1 cellular context compared by ENCODE assay signal in genomic region chr9:92669890-92670708, GRCh38.
TF ChIP-seq lines count a peak whose summit lies in the region.

Gene IPPK, minus strand, starts transcription at chr9:92670131. Its CDS starts 143 bp downstream, at chr9:92669988.

TF ChIP-seq in H1, 55 proteins besides CTCF, POLR2A, EP300 and RAD21 (continued from another document):
- no peak for TF ChIP-seq HDAC6 (IDR thresholded peaks at IDR 0.05; ENCODE audit: low read depth, low read length)
- peak; percentile 72 for TF ChIP-seq TBP (IDR thresholded peaks at IDR 0.05; ENCODE audit: low read depth, low read length)
- peak; percentile 71 for TF ChIP-seq POLR2AphosphoS5 (IDR thresholded peaks at IDR 0.05; ENCODE audit: low read depth, low read length)
- no peak for TF ChIP-seq NRF1 (IDR thresholded peaks at IDR 0.05; ENCODE audit: low read depth, low read length)
- peak; percentile 66; the same call in 1 of the 2 replicates for TF ChIP-seq RBBP5 (IDR thresholded peaks at IDR 0.05; ENCODE audit: borderline replicate concordance, low read depth, low read length)
- TF ChIP-seq KDM1A (IDR thresholded peaks at IDR 0.05; ENCODE audit: borderline replicate concordance, low read length) = no peak
- no peak for TF ChIP-seq RFX5 (IDR thresholded peaks at IDR 0.05; ENCODE audit: borderline replicate concordance, low read depth, low read length)
- no peak for TF ChIP-seq SP4 (IDR thresholded peaks at IDR 0.05; ENCODE audit: low read length)
- no peak; the same call in 1 of the 2 replicates for TF ChIP-seq SP1 (IDR thresholded peaks at IDR 0.05; ENCODE audit: low read depth, low read length)
- TF ChIP-seq CREB1 (IDR thresholded peaks at IDR 0.05) = peak; percentile 94
- peak; percentile 63 for TF ChIP-seq SIX5 (IDR thresholded peaks at IDR 0.05; ENCODE audit: low read depth, low read length)
- 0 out of 2 replicates have a peak, but pooled peaks have one; percentile 16 for TF ChIP-seq CHD2 (IDR thresholded peaks at IDR 0.05; ENCODE audit: low read length)
- TF ChIP-seq ATF3 (IDR thresholded peaks at IDR 0.05; ENCODE audit: insufficient read depth, low read depth, low read length) = 0 out of 2 replicates have a peak, but pooled peaks have one; percentile 26
- peak; percentile 76 for TF ChIP-seq ASH2L (IDR thresholded peaks at IDR 0.05; ENCODE audit: low read length)
- TF ChIP-seq TEAD4 (IDR thresholded peaks at IDR 0.05; ENCODE audit: low read depth, low read length) = 0 out of 2 replicates have a peak, but pooled peaks have one; percentile 52
- TF ChIP-seq KDM5A (IDR thresholded peaks at IDR 0.05; ENCODE audit: low read length) = peak; percentile 70; the same call in 1 of the 2 replicates
- TF ChIP-seq CHD7 (IDR thresholded peaks at IDR 0.05; ENCODE audit: insufficient replicate concordance, low read length) = no peak
- TF ChIP-seq MAX (IDR thresholded peaks at IDR 0.05) = peak; percentile 47; the same call in 1 of the 2 replicates
- peak in 1 of 2 experiments; percentile 58; a peak in 1 of 4 replicates for TF ChIP-seq HDAC2 (IDR thresholded peaks at IDR 0.05; ENCODE audit: borderline replicate concordance in 1 of 2, low read depth in 2 of 2, low read length in 2 of 2)
- peak; percentile 100 for TF ChIP-seq YY1 (IDR thresholded peaks at IDR 0.05; ENCODE audit: low read depth, low read length)
- no peak for TF ChIP-seq POU5F1 (IDR thresholded peaks at IDR 0.05; ENCODE audit: low read depth, low read length)
- TF ChIP-seq SRF (IDR thresholded peaks at IDR 0.05; ENCODE audit: low read depth, low read length) = peak; percentile 47; the same call in 1 of the 2 replicates
- TF ChIP-seq BACH1 (IDR thresholded peaks at IDR 0.05; ENCODE audit: low read length) = no peak
- TF ChIP-seq GTF2F1 (IDR thresholded peaks at IDR 0.05; ENCODE audit: borderline replicate concordance, low read depth, low read length) = peak; percentile 69; the same call in 1 of the 2 replicates
- no peak for TF ChIP-seq USF2 (IDR thresholded peaks at IDR 0.05; ENCODE audit: low read length)
- no peak for TF ChIP-seq NANOG (IDR thresholded peaks at IDR 0.05; ENCODE audit: insufficient read depth, low read depth, low read length, poor library complexity, severe bottlenecking)
- no peak for TF ChIP-seq MAFK (IDR thresholded peaks at IDR 0.05; ENCODE audit: low read depth, low read length)
- TF ChIP-seq RNF2 (IDR thresholded peaks at IDR 0.05; ENCODE audit: borderline replicate concordance, low read depth, low read length, missing control alignments, poor library complexity, severe bottlenecking) = no peak
- peak; percentile 36; the same call in 1 of the 2 replicates for TF ChIP-seq JUND (IDR thresholded peaks at IDR 0.05; ENCODE audit: low read length)
- 0 out of 2 replicates have a peak, but pooled peaks have one; percentile 33 for TF ChIP-seq ATF2 (IDR thresholded peaks at IDR 0.05; ENCODE audit: low read length)
- TF ChIP-seq JUN (IDR thresholded peaks at IDR 0.05; ENCODE audit: low read depth, low read length) = no peak
- no peak for TF ChIP-seq BRCA1 (IDR thresholded peaks at IDR 0.05; ENCODE audit: low read depth, low read length)
- no peak for TF ChIP-seq FOSL1 (IDR thresholded peaks at IDR 0.05; ENCODE audit: insufficient read depth, low read depth, low read length)
- no peak for TF ChIP-seq ZNF274 (IDR thresholded peaks at IDR 0.05; ENCODE audit: borderline replicate concordance, extremely low read depth, low read length)
- no peak for TF ChIP-seq CEBPB (IDR thresholded peaks at IDR 0.05; ENCODE audit: low read depth, low read length)
- peak; percentile 64 for TF ChIP-seq TAF7 (optimal IDR thresholded peaks at IDR 0.05; ENCODE audit: borderline replicate concordance, low read depth, low read length)
- no peak for TF ChIP-seq SAP30 (IDR thresholded peaks at IDR 0.05; ENCODE audit: insufficient read depth, insufficient replicate concordance, low read length)
- peak; percentile 98 for TF ChIP-seq GABPA (IDR thresholded peaks at IDR 0.05; ENCODE audit: borderline replicate concordance, insufficient read depth, low read length)
- no peak for TF ChIP-seq EZH2 (IDR thresholded peaks at IDR 0.05; ENCODE audit: low read depth, low read length, severe bottlenecking)
- peak; percentile 92 for TF ChIP-seq EGR1 (IDR thresholded peaks at IDR 0.05; ENCODE audit: borderline replicate concordance, low read depth, low read length)
- TF ChIP-seq SIN3A (conservative IDR thresholded peaks at IDR 0.05 in 1 of 2, IDR thresholded peaks at IDR 0.05 in 1 of 2; ENCODE audit: low read depth in 1 of 2, low read length in 2 of 2) = peak; percentile 56 to 82; a peak in 1 of 4 replicates
- TF ChIP-seq PHF8 (conservative IDR thresholded peaks at IDR 0.05; ENCODE audit: low read depth, low read length) = peak; percentile 71
- peak; percentile 16 for TF ChIP-seq E2F6 (IDR thresholded peaks at IDR 0.05)
- no peak for TF ChIP-seq SUZ12 (IDR thresholded peaks at IDR 0.05; ENCODE audit: low read length)
- TF ChIP-seq CTBP2 (IDR thresholded peaks at IDR 0.05; ENCODE audit: borderline replicate concordance, insufficient read depth, insufficient read length, low read length) = no peak
- peak; percentile 77 for TF ChIP-seq TAF1 (IDR thresholded peaks at IDR 0.05; ENCODE audit: low read depth, low read length)
- no peak for TF ChIP-seq CBX5 (IDR thresholded peaks at IDR 0.05; ENCODE audit: low read depth, low read length)
- TF ChIP-seq SIRT6 (IDR thresholded peaks at IDR 0.05; ENCODE audit: low read length) = no peak
